Comparison of ENCODE assay signal across 15 cellular contexts in genomic region chr16:16006650-16007049, GRCh38. TPM values are rescaled to one million over a fixed set of nuclear protein-coding genes. Genes with fewer than 3 reads are reported as not detected.
DNase-seq lines count a peak whose midpoint lies in the region; ATAC-seq and TF ChIP-seq lines count a peak whose summit lies in the region.
"Had no signal": no experiment of that assay in that cellular context is flagged by ENCODE, and none has a peak within 500 bp of the region (broad histone marks: within the 10 kb centered on the region; RNA-seq: fewer than 3 reads in every experiment).

No MANE protein-coding gene starts in this region.

- H3K4me1 ChIP-seq in GM23338 (ENCODE audit: insufficient read depth): no peaks in the 10 kb centered on the region
- H3K4me1 ChIP-seq in OCI-LY7 (ENCODE audit: insufficient read depth, low read length, poor library complexity, severe bottlenecking): peaks cover 50% of the 10 kb centered on the region
- H3K4me1 ChIP-seq: neural progenitor cell, suprapubic skin had no signal

- CTCF ChIA-PET in OCI-LY7 (lab: Charles Lee; ENCODE audit: unreplicated experiment): interaction anchor here (1.0 kb wide), 1 partner anchor 59 kb away, joined by 3 read pairs; no protein-coding TSS in a partner anchor

- no peaks in the 10 kb centered on the region for H3K27me3 ChIP-seq in GM23338 (ENCODE audit: insufficient read depth)
- H3K27me3 ChIP-seq: neural progenitor cell, suprapubic skin had no signal

- H3K27ac ChIP-seq in GM23338 (ENCODE audit: low read depth) (no peak overlapping the region), OCI-LY7 (ENCODE audit: low read depth, low read length, poor library complexity, severe bottlenecking) (peak overlapping the region; percentile 98)
- H3K27ac ChIP-seq: neural progenitor cell, suprapubic skin had no signal

- H3K36me3 ChIP-seq in GM23338 (ENCODE audit: insufficient read depth) (peaks cover 5% of the 10 kb centered on the region; the same call in 1 of the 2 replicates), OCI-LY7 (ENCODE audit: insufficient read depth, low read length) (peaks cover 35% of the 10 kb centered on the region)
- H3K36me3 ChIP-seq: neural progenitor cell had no signal

- POLR2A ChIA-PET in OCI-LY7 (lab: Charles Lee): interaction anchor here (0.7 to 2.6 kb wide), 5 partner anchors 8 to 119 kb away, joined by 3 to 10 read pairs (median 4); no protein-coding TSS in a partner anchor

- no peak for TF ChIP-seq CTCF in GM23338 (conservative IDR thresholded peaks at IDR 0.05; ENCODE audit: low read depth in 2 of 2)
- no peak for TF ChIP-seq CTCF in OCI-LY7 (conservative IDR thresholded peaks at IDR 0.05; ENCODE audit: low read length)
- TF ChIP-seq CTCF in chondrocyte (IDR thresholded peaks at IDR 0.05): no peak

- H2AFZ ChIP-seq in GM23338: no peak overlapping the region
- H2AFZ ChIP-seq in OCI-LY7 (ENCODE audit: low read length): no peak overlapping the region
- H2AFZ ChIP-seq: neural progenitor cell had no signal

- no peaks in the 10 kb centered on the region; the same call in 2 of the 3 replicates for H3K9me3 Mint-ChIP-seq in GM23338
- no peaks in the 10 kb centered on the region for H3K9me3 Mint-ChIP-seq in chondrocyte (ENCODE audit: low read depth)
- H3K9me3 Mint-ChIP-seq in stimulated activated memory B cell treated with anti-CD40 and anti-IgM and Interleukin-4, amounts not matched to agents 10 μg/mL and 1 μg/mL and 100 μg/mL, for 72 hours: peaks cover 8% of the 10 kb centered on the region
- H3K9me3 Mint-ChIP-seq: neural progenitor cell had no signal

- H3K36me3 Mint-ChIP-seq in GM23338 (ENCODE audit: low read depth) (peaks cover 33% of the 10 kb centered on the region), chondrocyte (ENCODE audit: low read depth) (peaks cover 15% of the 10 kb centered on the region)
- peaks cover 52% of the 10 kb centered on the region for H3K36me3 Mint-ChIP-seq in stimulated activated memory B cell treated with anti-CD40 and anti-IgM and Interleukin-4, amounts not matched to agents 10 μg/mL and 1 μg/mL and 100 μg/mL, for 72 hours

- BruUV-seq in OCI-LY7 (replicated peaks; lab: Mats Ljungman, UMichigan): no TSS peak

- DNase-seq in GM23338 (ENCODE audit: low spot score) (no peak), OCI-LY7 (ENCODE audit: low spot score) (no peak), chondrocyte (ENCODE audit: low spot score) (no peak), cerebellar cortex (ENCODE audit: low spot score) (no peak), iPS-NIHi7 (ENCODE audit: extremely low spot score) (no peak)
- DNase-seq: C1 segment of cervical spinal cord; DMS53; effector CD8-positive, alpha-beta T cell; mammary epithelial cell; NCI-H2081 treated with DMSO at 0.1 percent for 48 hours; NCI-H526 had no signal

- H3K9me2 ChIP-seq in GM23338 (ENCODE audit: insufficient read depth): no peaks in the 10 kb centered on the region
- no peaks in the 10 kb centered on the region for H3K9me2 ChIP-seq in OCI-LY7 (ENCODE audit: insufficient read depth, low read length)

- no peaks in the 10 kb centered on the region for H3F3A ChIP-seq in GM23338 (replicated peaks; ENCODE audit: low read depth)

- H3K9me3 ChIP-seq in OCI-LY7 (ENCODE audit: low read length): peaks cover 6% of the 10 kb centered on the region; the same call in 1 of the 2 replicates
- H3K9me3 ChIP-seq: suprapubic skin had no signal

- H3K4me2 ChIP-seq in GM23338 (no peak overlapping the region), OCI-LY7 (ENCODE audit: low read length) (peak overlapping the region; percentile 80)
- H3K4me2 ChIP-seq: neural progenitor cell had no signal

- intact Hi-C loops in OCI-LY7 (cut with micrococcal nuclease; ENCODE audit: unreplicated experiment): loop anchor here (5.0 kb wide), 1 partner anchor 119 kb away; the partner anchor contains the start of gene CEP20

- no peak for ATAC-seq in GM23338
- no peak for ATAC-seq in stimulated activated memory B cell treated with anti-CD40 and anti-IgM and Interleukin-4, amounts not matched to agents 10 μg/mL and 1 μg/mL and 100 μg/mL, for 72 hours
- no peak for ATAC-seq in HG03045 (IDR thresholded peaks at IDR 0.05; ENCODE audit: unreplicated experiment)

- H3K79me2 ChIP-seq in GM23338 (replicated peaks; ENCODE audit: insufficient read depth): peaks cover 41% of the 10 kb centered on the region
- H3K79me2 ChIP-seq in OCI-LY7 (ENCODE audit: insufficient read depth, low read depth, low read length): peaks cover 54% of the 10 kb centered on the region

- H3K27ac Mint-ChIP-seq in GM23338: peak overlapping the region; percentile 18
- peak overlapping the region; percentile 12 for H3K27ac Mint-ChIP-seq in chondrocyte (ENCODE audit: unreplicated experiment)
- H3K27ac Mint-ChIP-seq in stimulated activated memory B cell treated with anti-CD40 and anti-IgM and Interleukin-4, amounts not matched to agents 10 μg/mL and 1 μg/mL and 100 μg/mL, for 72 hours: peak overlapping the region; percentile 99
- H3K27ac Mint-ChIP-seq: neural progenitor cell had no signal

- H3K27me3 Mint-ChIP-seq in GM23338 (ENCODE audit: insufficient read depth, low read depth, poor library complexity) (peaks cover 2% of the 10 kb centered on the region), chondrocyte (ENCODE audit: low read depth) (no peaks in the 10 kb centered on the region)
- no peaks in the 10 kb centered on the region for H3K27me3 Mint-ChIP-seq in stimulated activated memory B cell treated with anti-CD40 and anti-IgM and Interleukin-4, amounts not matched to agents 10 μg/mL and 1 μg/mL and 100 μg/mL, for 72 hours

- no peak overlapping the region for H3K4me3 ChIP-seq in GM23338
- H3K4me3 ChIP-seq in OCI-LY7 (ENCODE audit: low read depth, low read length, poor library complexity, severe bottlenecking): peak overlapping the region; percentile 53
- H3K4me3 ChIP-seq: neural progenitor cell, suprapubic skin had no signal

- H3K4me3 Mint-ChIP-seq in GM23338 (no peak overlapping the region), chondrocyte (ENCODE audit: unreplicated experiment) (no peak overlapping the region)
- H3K4me3 Mint-ChIP-seq in stimulated activated memory B cell treated with anti-CD40 and anti-IgM and Interleukin-4, amounts not matched to agents 10 μg/mL and 1 μg/mL and 100 μg/mL, for 72 hours: peak overlapping the region; percentile 40
- H3K4me3 Mint-ChIP-seq: neural progenitor cell had no signal

- H4K20me1 ChIP-seq in GM23338 (replicated peaks; ENCODE audit: insufficient read depth) (peaks cover 8% of the 10 kb centered on the region), OCI-LY7 (ENCODE audit: insufficient read depth, low read length) (no peaks in the 10 kb centered on the region)

- H3K4me1 Mint-ChIP-seq in GM23338: no peaks in the 10 kb centered on the region
- H3K4me1 Mint-ChIP-seq in chondrocyte (ENCODE audit: low read depth): peaks cover 47% of the 10 kb centered on the region
- H3K4me1 Mint-ChIP-seq in stimulated activated memory B cell treated with anti-CD40 and anti-IgM and Interleukin-4, amounts not matched to agents 10 μg/mL and 1 μg/mL and 100 μg/mL, for 72 hours: peaks cover 51% of the 10 kb centered on the region

TF ChIP-seq in GM23338, 12 proteins besides CTCF, POLR2A, EP300 and RAD21 (continues in another document):
- TF ChIP-seq ZNF114 (CRISPR knock-in tag; IDR thresholded peaks at IDR 0.05): no peak
- TF ChIP-seq ETS1 (IDR thresholded peaks at IDR 0.05): no peak
- TF ChIP-seq EZH2 (IDR thresholded peaks at IDR 0.05; ENCODE audit: low read depth, unreplicated experiment): no peak
- no peak for TF ChIP-seq ZNF331 (CRISPR knock-in tag; IDR thresholded peaks at IDR 0.05; ENCODE audit: low read depth)

RNA-seq across cellular contexts. Expression of gene ABCC1, which starts 57.2 kb away (rescaled TPM):
- 46.6 and 48.2 TPM in 2 replicates for total RNA-seq in GM23338 (2014; rRNA removed; shearing (Covaris generic))
- polyA plus RNA-seq in GM23338 (2016; fragmentation: Nextera tagmentation; extraction: Ambion mirVana): 11.0 and 12.6 TPM in 2 replicates
- total RNA-seq in OCI-LY7 (2014; rRNA removed; shearing (Covaris generic)): 39.9 and 43.3 TPM in 2 replicates
- 71.8 and 72.8 TPM in 2 replicates for total RNA-seq in OCI-LY7 (2022)
- total RNA-seq in chondrocyte: 47.9 to 118 TPM (median 48.3 TPM) in 3 replicates

Comparison
In these comparisons a context has a peak if more than half of its experiments do, and no peak if none do; other contexts are left out.
1. H3K27ac Mint-ChIP-seq: peak in every context shown above with its lines; median percentile 99 in stimulated activated memory B cell treated with anti-CD40 and anti-IgM and Interleukin-4, amounts not matched to agents 10 μg/mL and 1 μg/mL and 100 μg/mL, for 72 hours; 18 in GM23338; 12 in chondrocyte.